In genomic region chr3:50890688-50891344, GRCh38 we compare ENCODE assay signal across 18 cellular contexts.
DNase-seq lines count a peak whose midpoint lies in the region; ATAC-seq and TF ChIP-seq lines count a peak whose summit lies in the region.
"Had no signal": no experiment of that assay in that cellular context is flagged by ENCODE, and none has a peak within 500 bp of the region (broad histone marks: within the 10 kb centered on the region; RNA-seq: fewer than 3 reads in every experiment).

No MANE protein-coding gene starts in this region.

- H3K4me3 Mint-ChIP-seq in WTC11: peak overlapping the region; percentile 33
- no peak overlapping the region for H3K4me3 Mint-ChIP-seq in activated CD8-positive, alpha-beta memory T cell treated with anti-CD3 and anti-CD28 coated beads, Interleukin-2, amount 10 ng/mL, durations not matched to agents 7 days and 5 days
- H3K4me3 Mint-ChIP-seq: T-helper 17 cell had no signal

- no peaks in the 10 kb centered on the region for H3K36me3 ChIP-seq in HEK293 (ENCODE audit: control insufficient read depth in 2 of 2, insufficient read depth in 1 of 2, low read length in 2 of 2)
- H3K36me3 ChIP-seq: MG63 had no signal

- peak; percentile 91 for ATAC-seq in WTC11
- no peak for ATAC-seq in activated CD8-positive, alpha-beta memory T cell treated with anti-CD3 and anti-CD28 coated beads, Interleukin-2, amount 10 ng/mL, durations not matched to agents 7 days and 5 days
- ATAC-seq: T-helper 17 cell had no signal

- H3K9me3 Mint-ChIP-seq in WTC11: peaks cover 10% of the 10 kb centered on the region
- peaks cover 4% of the 10 kb centered on the region for H3K9me3 Mint-ChIP-seq in activated CD8-positive, alpha-beta memory T cell treated with anti-CD3 and anti-CD28 coated beads, Interleukin-2, amount 10 ng/mL, durations not matched to agents 7 days and 5 days (ENCODE audit: low read depth)

- H3K36me3 Mint-ChIP-seq in WTC11: peaks cover 3% of the 10 kb centered on the region; the same call in 1 of the 2 replicates
- peaks cover 1% of the 10 kb centered on the region for H3K36me3 Mint-ChIP-seq in activated CD8-positive, alpha-beta memory T cell treated with anti-CD3 and anti-CD28 coated beads, Interleukin-2, amount 10 ng/mL, durations not matched to agents 7 days and 5 days

- H3K27ac ChIP-seq in HEK293 (ENCODE audit: extremely low read depth, low read depth, low read length): no peak overlapping the region

- DNase-seq in NCI-H2029 (lab: John Stamatoyannopoulos, UW): peak; percentile 35
- no peak for DNase-seq in WTC11 (ENCODE audit: low spot score)
- peak; percentile 27 for DNase-seq in iPS-NIHi11 (ENCODE audit: low spot score)
- no peak for DNase-seq in activated CD8-positive, alpha-beta memory T cell treated with anti-CD3 and anti-CD28 coated beads, Interleukin-2, amount 10 ng/mL, durations not matched to agents 7 days and 5 days
- DNase-seq in SIG-M5 (lab: John Stamatoyannopoulos, UW): no peak
- DNase-seq in GDM1 (lab: John Stamatoyannopoulos, UW): no peak
- DNase-seq: COR-L47; IMR-90; Karpas-422; MG63; NCI-H1105 treated with DMSO at 0.1 percent for 48 hours; NCI-H1930; NCI-H526 treated with DMSO at 0.1 percent for 48 hours; NK-92 treated with Interleukin-12 subunit alpha and Interleukin-12 subunit beta, amount 100 ng/mL, for 24 hours; OCI-M1; RPMI8226; T-helper 17 cell had no signal

- TF ChIP-seq CTCF in HEK293 (tag by site-specific recombination; IDR thresholded peaks at IDR 0.05) (no peak), WTC11 (IDR thresholded peaks at IDR 0.05) (no peak)

- H3K27me3 Mint-ChIP-seq in WTC11 (ENCODE audit: low read depth): peaks cover 23% of the 10 kb centered on the region
- H3K27me3 Mint-ChIP-seq in activated CD8-positive, alpha-beta memory T cell treated with anti-CD3 and anti-CD28 coated beads, Interleukin-2, amount 10 ng/mL, durations not matched to agents 7 days and 5 days: peaks cover 6% of the 10 kb centered on the region

- CTCF ChIA-PET in HEK293 (lab: Yijun Ruan, JAX): no interaction called here
- CTCF ChIA-PET in WTC11 (lab: Charles Lee): interaction anchor here (0.7 to 1.4 kb wide), 4 partner anchors 210 to 420 kb away, joined by 3 to 6 read pairs (median 3); no protein-coding TSS in a partner anchor
- CTCF ChIA-PET in activated CD8-positive, alpha-beta memory T cell treated with anti-CD3 and anti-CD28 coated beads, Interleukin-2, amount 10 ng/mL, durations not matched to agents 7 days and 5 days (lab: Charles Lee): no interaction called here

- H3K4me1 ChIP-seq in HEK293 (ENCODE audit: control insufficient read depth, insufficient read depth, low read length): no peaks in the 10 kb centered on the region; the same call in 1 of the 2 replicates

- H3K4me3 ChIP-seq in HEK293 (ENCODE audit: low read depth, low read length): no peak overlapping the region
- H3K4me3 ChIP-seq: MG63 had no signal

- POLR2A ChIA-PET in HEK293 (lab: Yijun Ruan, JAX) (no interaction called here), WTC11 (lab: Charles Lee) (no interaction called here)

- H3K4me1 Mint-ChIP-seq in WTC11: peaks cover 45% of the 10 kb centered on the region
- H3K4me1 Mint-ChIP-seq in activated CD8-positive, alpha-beta memory T cell treated with anti-CD3 and anti-CD28 coated beads, Interleukin-2, amount 10 ng/mL, durations not matched to agents 7 days and 5 days: no peaks in the 10 kb centered on the region
- H3K4me1 Mint-ChIP-seq: T-helper 17 cell had no signal

- H3K27ac Mint-ChIP-seq in WTC11: peak overlapping the region; percentile 67
- no peak overlapping the region for H3K27ac Mint-ChIP-seq in activated CD8-positive, alpha-beta memory T cell treated with anti-CD3 and anti-CD28 coated beads, Interleukin-2, amount 10 ng/mL, durations not matched to agents 7 days and 5 days
- H3K27ac Mint-ChIP-seq: T-helper 17 cell had no signal

- no peaks in the 10 kb centered on the region for H3K9me3 ChIP-seq in HEK293 (ENCODE audit: control insufficient read depth, insufficient read depth, low read depth, low read length)
- H3K9me3 ChIP-seq: MG63 had no signal

TF ChIP-seq in HEK293, 187 proteins besides CTCF, POLR2A, EP300 and RAD21:
- no peak for TF ChIP-seq MZF1 (tag by site-specific recombination; IDR thresholded peaks at IDR 0.05; ENCODE audit: borderline replicate concordance)
- no peak for TF ChIP-seq YY1 (tag by site-specific recombination; IDR thresholded peaks at IDR 0.05)
- TF ChIP-seq ZNF530 (tag by site-specific recombination; IDR thresholded peaks at IDR 0.05; ENCODE audit: low read depth): no peak
- TF ChIP-seq ZXDB (tag by site-specific recombination; IDR thresholded peaks at IDR 0.05): no peak
- no peak for TF ChIP-seq ZNF837 (tag by site-specific recombination; IDR thresholded peaks at IDR 0.05)
- no peak for TF ChIP-seq GLI4 (tag by site-specific recombination; IDR thresholded peaks at IDR 0.05)
- no peak for TF ChIP-seq ZFP3 (tag by site-specific recombination; IDR thresholded peaks at IDR 0.05; ENCODE audit: low read depth)
- no peak for TF ChIP-seq KLF17 (tag by site-specific recombination; IDR thresholded peaks at IDR 0.05)
- TF ChIP-seq GFI1B (tag by site-specific recombination; IDR thresholded peaks at IDR 0.05): no peak
- peak; percentile 57 for TF ChIP-seq FEZF1 (tag by site-specific recombination; IDR thresholded peaks at IDR 0.05)
- no peak for TF ChIP-seq PRDM1 (tag by site-specific recombination; IDR thresholded peaks at IDR 0.05)
- peak; percentile 84 for TF ChIP-seq PRDM6 (tag by site-specific recombination; IDR thresholded peaks at IDR 0.05)
- TF ChIP-seq ZNF223 (tag by site-specific recombination; IDR thresholded peaks at IDR 0.05): no peak

TF ChIP-seq in WTC11, 78 proteins besides CTCF, POLR2A, EP300 and RAD21:
- TF ChIP-seq SP1 (CRISPR knock-in tag; conservative IDR thresholded peaks at IDR 0.05): peak; percentile 56
- TF ChIP-seq USF1 (CRISPR knock-in tag; IDR thresholded peaks at IDR 0.05): no peak
- TF ChIP-seq FOXP4 (CRISPR knock-in tag; IDR thresholded peaks at IDR 0.05): peak; percentile 97; the same call in 1 of the 2 replicates
- no peak for TF ChIP-seq MAX (CRISPR knock-in tag; IDR thresholded peaks at IDR 0.05)
- 0 out of 2 replicates have a peak, but pooled peaks have one; percentile 18 for TF ChIP-seq FOXK1 (CRISPR knock-in tag; IDR thresholded peaks at IDR 0.05)
- no peak for TF ChIP-seq GTF2I (CRISPR knock-in tag; conservative IDR thresholded peaks at IDR 0.05)
- TF ChIP-seq ZNF425 (CRISPR knock-in tag; conservative IDR thresholded peaks at IDR 0.05): 0 out of 2 replicates have a peak, but pooled peaks have one; percentile 45

Comparison
In these comparisons a context has a peak if more than half of its experiments do, and no peak if none do; other contexts are left out.
1. DNase-seq: peak in NCI-H2029 (single experiment) and iPS-NIHi11 (single experiment); none in WTC11 (single experiment), activated CD8-positive, alpha-beta memory T cell treated with anti-CD3 and anti-CD28 coated beads, Interleukin-2, amount 10 ng/mL, durations not matched to agents 7 days and 5 days (single experiment), SIG-M5 (single experiment) and GDM1 (single experiment).